Comparison of ENCODE assay signal across 1 cellular context in the genomic region with DNA sequence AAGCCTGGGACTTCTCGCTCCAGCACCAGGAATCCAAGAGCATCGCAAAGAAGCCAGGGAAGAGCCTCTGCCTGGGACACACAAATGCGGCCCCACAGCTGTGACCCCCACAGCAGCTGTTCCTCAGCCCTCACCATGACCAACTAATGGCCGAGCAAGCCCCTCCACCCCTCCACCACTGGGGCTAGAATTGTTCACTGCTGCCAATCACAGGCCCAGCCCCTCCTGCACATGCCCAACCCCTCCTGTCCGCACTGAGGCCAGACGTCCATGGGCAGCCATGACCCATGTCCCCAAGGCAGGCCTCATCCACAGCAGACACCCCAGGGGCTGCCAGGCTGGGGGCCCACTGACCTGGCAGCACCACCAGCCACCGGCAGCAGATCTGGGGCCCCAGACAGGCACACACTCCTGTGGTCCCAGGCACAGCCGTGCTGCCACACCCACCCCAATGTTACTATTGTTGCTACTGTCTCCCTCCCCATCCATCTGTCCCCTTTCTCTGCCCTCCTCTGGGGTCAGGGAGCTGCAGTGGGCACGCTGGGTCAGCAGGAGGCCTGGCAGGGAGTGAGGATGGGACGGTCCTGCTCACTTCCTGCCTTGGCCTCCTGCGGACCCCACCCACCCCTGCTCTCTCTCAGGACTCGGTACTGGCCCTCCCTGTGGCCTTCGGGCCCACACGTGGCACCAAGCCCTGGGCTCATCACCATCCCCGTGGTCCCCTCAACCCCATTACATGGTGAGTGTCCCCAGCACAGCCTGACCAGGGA.
TF ChIP-seq lines count a peak whose summit lies in the region.

No MANE protein-coding gene starts in this region.

TF ChIP-seq in HepG2, 621 proteins besides CTCF, POLR2A, EP300 and RAD21:
- TF ChIP-seq ZFX (CRISPR knock-in tag; IDR thresholded peaks at IDR 0.05; ENCODE audit: low read depth) (no peak), JARID2 (CRISPR knock-in tag; IDR thresholded peaks at IDR 0.05; ENCODE audit: insufficient replicate concordance) (no peak), TAF15 (IDR thresholded peaks at IDR 0.05; ENCODE audit: low read depth, low read length, poor library complexity, severe bottlenecking) (no peak), HMG20B (CRISPR knock-in tag; conservative IDR thresholded peaks at IDR 0.05) (no peak), ZNF558 (CRISPR knock-in tag; IDR thresholded peaks at IDR 0.05; ENCODE audit: borderline replicate concordance) (no peak), HDAC1 (CRISPR knock-in tag; IDR thresholded peaks at IDR 0.05) (no peak), KLF6 (CRISPR knock-in tag; IDR thresholded peaks at IDR 0.05) (no peak), ZNF12 (CRISPR knock-in tag; IDR thresholded peaks at IDR 0.05) (no peak), ONECUT2 (CRISPR knock-in tag; IDR thresholded peaks at IDR 0.05) (no peak), IKZF4 (CRISPR knock-in tag; IDR thresholded peaks at IDR 0.05; ENCODE audit: borderline replicate concordance, low read depth, not compliant biosample characterization) (no peak), ZFP82 (CRISPR knock-in tag; IDR thresholded peaks at IDR 0.05; ENCODE audit: borderline replicate concordance) (no peak), CREM (IDR thresholded peaks at IDR 0.05) (no peak), CREM (CRISPR knock-in tag; IDR thresholded peaks at IDR 0.05) (no peak), HCFC1 (IDR thresholded peaks at IDR 0.05; ENCODE audit: low read depth, low read length) (no peak)
- TF ChIP-seq, protein P1, sequence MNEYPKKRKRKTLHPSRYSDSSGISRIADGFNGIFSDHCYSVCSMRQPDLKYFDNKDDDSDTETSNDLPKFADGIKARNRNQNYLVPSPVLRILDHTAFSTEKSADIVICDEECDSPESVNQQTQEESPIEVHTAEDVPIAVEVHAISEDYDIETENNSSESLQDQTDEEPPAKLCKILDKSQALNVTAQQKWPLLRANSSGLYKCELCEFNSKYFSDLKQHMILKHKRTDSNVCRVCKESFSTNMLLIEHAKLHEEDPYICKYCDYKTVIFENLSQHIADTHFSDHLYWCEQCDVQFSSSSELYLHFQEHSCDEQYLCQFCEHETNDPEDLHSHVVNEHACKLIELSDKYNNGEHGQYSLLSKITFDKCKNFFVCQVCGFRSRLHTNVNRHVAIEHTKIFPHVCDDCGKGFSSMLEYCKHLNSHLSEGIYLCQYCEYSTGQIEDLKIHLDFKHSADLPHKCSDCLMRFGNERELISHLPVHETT (CRISPR knock-in tag; conservative IDR thresholded peaks at IDR 0.05) = no peak
- TF ChIP-seq, protein P2, sequence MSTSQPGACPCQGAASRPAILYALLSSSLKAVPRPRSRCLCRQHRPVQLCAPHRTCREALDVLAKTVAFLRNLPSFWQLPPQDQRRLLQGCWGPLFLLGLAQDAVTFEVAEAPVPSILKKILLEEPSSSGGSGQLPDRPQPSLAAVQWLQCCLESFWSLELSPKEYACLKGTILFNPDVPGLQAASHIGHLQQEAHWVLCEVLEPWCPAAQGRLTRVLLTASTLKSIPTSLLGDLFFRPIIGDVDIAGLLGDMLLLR (CRISPR knock-in tag; IDR thresholded peaks at IDR 0.05) = no peak
